In the genomic region with DNA sequence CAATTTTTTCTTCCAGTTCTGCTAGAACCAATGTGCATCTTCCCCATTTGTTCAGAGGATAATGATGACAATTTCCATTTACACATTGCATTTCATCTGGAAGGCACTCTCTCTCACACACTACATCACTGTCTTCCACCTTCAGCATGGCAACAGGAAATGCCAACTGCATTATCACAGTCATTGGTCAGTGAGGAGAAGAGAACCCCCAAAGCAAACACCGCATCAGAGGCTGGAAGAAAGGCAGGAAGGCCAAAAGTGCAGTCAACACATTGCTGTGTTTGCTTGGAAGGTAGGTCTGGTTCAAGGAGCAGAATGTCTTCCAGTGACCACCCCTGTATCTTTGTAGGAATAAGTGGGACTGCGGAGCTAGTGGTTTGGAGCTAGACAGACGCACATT, we compare ENCODE assay signal across 1 cellular context.
TF ChIP-seq lines count a peak whose summit lies in the region.

No MANE protein-coding gene starts in this region.

TF ChIP-seq in HepG2, 621 proteins besides CTCF, POLR2A, EP300 and RAD21 (continued from another document and continues in another):
- TF ChIP-seq, protein P1, sequence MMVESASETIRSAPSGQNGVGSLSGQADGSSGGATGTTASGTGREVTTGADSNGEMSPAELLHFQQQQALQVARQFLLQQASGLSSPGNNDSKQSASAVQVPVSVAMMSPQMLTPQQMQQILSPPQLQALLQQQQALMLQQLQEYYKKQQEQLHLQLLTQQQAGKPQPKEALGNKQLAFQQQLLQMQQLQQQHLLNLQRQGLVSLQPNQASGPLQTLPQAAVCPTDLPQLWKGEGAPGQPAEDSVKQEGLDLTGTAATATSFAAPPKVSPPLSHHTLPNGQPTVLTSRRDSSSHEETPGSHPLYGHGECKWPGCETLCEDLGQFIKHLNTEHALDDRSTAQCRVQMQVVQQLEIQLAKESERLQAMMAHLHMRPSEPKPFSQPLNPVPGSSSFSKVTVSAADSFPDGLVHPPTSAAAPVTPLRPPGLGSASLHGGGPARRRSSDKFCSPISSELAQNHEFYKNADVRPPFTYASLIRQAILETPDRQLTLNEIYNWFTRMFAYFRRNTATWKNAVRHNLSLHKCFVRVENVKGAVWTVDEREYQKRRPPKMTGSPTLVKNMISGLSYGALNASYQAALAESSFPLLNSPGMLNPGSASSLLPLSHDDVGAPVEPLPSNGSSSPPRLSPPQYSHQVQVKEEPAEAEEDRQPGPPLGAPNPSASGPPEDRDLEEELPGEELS (CRISPR knock-in tag; IDR thresholded peaks at IDR 0.05) = peak; percentile 77
- TF ChIP-seq ZNF792 (CRISPR knock-in tag; IDR thresholded peaks at IDR 0.05) = 0 out of 2 replicates have a peak, but pooled peaks have one; percentile 57
- TF ChIP-seq RFXAP (CRISPR knock-in tag; IDR thresholded peaks at IDR 0.05; ENCODE audit: borderline replicate concordance) = peak; percentile 99
- TF ChIP-seq, protein P2, sequence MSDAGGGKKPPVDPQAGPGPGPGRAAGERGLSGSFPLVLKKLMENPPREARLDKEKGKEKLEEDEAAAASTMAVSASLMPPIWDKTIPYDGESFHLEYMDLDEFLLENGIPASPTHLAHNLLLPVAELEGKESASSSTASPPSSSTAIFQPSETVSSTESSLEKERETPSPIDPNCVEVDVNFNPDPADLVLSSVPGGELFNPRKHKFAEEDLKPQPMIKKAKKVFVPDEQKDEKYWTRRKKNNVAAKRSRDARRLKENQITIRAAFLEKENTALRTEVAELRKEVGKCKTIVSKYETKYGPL (CRISPR knock-in tag; IDR thresholded peaks at IDR 0.05) = no peak
- no peak for TF ChIP-seq RORA (CRISPR knock-in tag; IDR thresholded peaks at IDR 0.05)
- TF ChIP-seq, protein P3, sequence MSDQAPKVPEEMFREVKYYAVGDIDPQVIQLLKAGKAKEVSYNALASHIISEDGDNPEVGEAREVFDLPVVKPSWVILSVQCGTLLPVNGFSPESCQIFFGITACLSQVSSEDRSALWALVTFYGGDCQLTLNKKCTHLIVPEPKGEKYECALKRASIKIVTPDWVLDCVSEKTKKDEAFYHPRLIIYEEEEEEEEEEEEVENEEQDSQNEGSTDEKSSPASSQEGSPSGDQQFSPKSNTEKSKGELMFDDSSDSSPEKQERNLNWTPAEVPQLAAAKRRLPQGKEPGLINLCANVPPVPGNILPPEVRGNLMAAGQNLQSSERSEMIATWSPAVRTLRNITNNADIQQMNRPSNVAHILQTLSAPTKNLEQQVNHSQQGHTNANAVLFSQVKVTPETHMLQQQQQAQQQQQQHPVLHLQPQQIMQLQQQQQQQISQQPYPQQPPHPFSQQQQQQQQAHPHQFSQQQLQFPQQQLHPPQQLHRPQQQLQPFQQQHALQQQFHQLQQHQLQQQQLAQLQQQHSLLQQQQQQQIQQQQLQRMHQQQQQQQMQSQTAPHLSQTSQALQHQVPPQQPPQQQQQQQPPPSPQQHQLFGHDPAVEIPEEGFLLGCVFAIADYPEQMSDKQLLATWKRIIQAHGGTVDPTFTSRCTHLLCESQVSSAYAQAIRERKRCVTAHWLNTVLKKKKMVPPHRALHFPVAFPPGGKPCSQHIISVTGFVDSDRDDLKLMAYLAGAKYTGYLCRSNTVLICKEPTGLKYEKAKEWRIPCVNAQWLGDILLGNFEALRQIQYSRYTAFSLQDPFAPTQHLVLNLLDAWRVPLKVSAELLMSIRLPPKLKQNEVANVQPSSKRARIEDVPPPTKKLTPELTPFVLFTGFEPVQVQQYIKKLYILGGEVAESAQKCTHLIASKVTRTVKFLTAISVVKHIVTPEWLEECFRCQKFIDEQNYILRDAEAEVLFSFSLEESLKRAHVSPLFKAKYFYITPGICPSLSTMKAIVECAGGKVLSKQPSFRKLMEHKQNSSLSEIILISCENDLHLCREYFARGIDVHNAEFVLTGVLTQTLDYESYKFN (CRISPR knock-in tag; conservative IDR thresholded peaks at IDR 0.05) = peak; percentile 48
- TF ChIP-seq SAP130 (CRISPR knock-in tag; IDR thresholded peaks at IDR 0.05; ENCODE audit: low read depth) = 0 out of 2 replicates have a peak, but pooled peaks have one; percentile 26
- no peak for TF ChIP-seq DMAP1 (CRISPR knock-in tag; IDR thresholded peaks at IDR 0.05)
- TF ChIP-seq, protein P4, sequence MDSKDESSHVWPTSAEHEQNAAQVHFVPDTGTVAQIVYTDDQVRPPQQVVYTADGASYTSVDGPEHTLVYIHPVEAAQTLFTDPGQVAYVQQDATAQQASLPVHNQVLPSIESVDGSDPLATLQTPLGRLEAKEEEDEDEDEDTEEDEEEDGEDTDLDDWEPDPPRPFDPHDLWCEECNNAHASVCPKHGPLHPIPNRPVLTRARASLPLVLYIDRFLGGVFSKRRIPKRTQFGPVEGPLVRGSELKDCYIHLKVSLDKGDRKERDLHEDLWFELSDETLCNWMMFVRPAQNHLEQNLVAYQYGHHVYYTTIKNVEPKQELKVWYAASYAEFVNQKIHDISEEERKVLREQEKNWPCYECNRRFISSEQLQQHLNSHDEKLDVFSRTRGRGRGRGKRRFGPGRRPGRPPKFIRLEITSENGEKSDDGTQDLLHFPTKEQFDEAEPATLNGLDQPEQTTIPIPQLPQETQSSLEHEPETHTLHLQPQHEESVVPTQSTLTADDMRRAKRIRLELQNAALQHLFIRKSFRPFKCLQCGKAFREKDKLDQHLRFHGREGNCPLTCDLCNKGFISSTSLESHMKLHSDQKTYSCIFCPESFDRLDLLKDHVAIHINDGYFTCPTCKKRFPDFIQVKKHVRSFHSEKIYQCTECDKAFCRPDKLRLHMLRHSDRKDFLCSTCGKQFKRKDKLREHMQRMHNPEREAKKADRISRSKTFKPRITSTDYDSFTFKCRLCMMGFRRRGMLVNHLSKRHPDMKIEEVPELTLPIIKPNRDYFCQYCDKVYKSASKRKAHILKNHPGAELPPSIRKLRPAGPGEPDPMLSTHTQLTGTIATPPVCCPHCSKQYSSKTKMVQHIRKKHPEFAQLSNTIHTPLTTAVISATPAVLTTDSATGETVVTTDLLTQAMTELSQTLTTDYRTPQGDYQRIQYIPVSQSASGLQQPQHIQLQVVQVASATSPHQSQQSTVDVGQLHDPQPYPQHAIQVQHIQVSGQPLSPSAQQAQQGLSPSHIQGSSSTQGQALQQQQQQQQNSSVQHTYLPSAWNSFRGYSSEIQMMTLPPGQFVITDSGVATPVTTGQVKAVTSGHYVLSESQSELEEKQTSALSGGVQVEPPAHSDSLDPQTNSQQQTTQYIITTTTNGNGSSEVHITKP (CRISPR knock-in tag; IDR thresholded peaks at IDR 0.05; ENCODE audit: low read depth) = no peak
- TF ChIP-seq TRIM24 (CRISPR knock-in tag; IDR thresholded peaks at IDR 0.05) = no peak
- TF ChIP-seq ZSCAN9 (CRISPR knock-in tag; IDR thresholded peaks at IDR 0.05; ENCODE audit: borderline replicate concordance) = no peak
- no peak for TF ChIP-seq NKX3-1 (CRISPR knock-in tag; IDR thresholded peaks at IDR 0.05)
- 0 out of 2 replicates have a peak, but pooled peaks have one; percentile 21 for TF ChIP-seq FOSL2 (CRISPR knock-in tag; IDR thresholded peaks at IDR 0.05)
- TF ChIP-seq ZNF543 (CRISPR knock-in tag; IDR thresholded peaks at IDR 0.05) = no peak
- peak; percentile 70 for TF ChIP-seq MED1 (CRISPR knock-in tag; IDR thresholded peaks at IDR 0.05)
- TF ChIP-seq PCBP2 (optimal IDR thresholded peaks at IDR 0.05; ENCODE audit: low read depth, low read length, poor library complexity, severe bottlenecking) = no peak
- peak; percentile 83 for TF ChIP-seq FOXA3 (CRISPR knock-in tag; IDR thresholded peaks at IDR 0.05)
- TF ChIP-seq FOXA1 (IDR thresholded peaks at IDR 0.05) = no peak
- TF ChIP-seq FOXA1 (CRISPR knock-in tag; IDR thresholded peaks at IDR 0.05) = peak; percentile 92
- TF ChIP-seq HNRNPL (IDR thresholded peaks at IDR 0.05; ENCODE audit: low read depth, low read length) = no peak
- TF ChIP-seq, protein P5, sequence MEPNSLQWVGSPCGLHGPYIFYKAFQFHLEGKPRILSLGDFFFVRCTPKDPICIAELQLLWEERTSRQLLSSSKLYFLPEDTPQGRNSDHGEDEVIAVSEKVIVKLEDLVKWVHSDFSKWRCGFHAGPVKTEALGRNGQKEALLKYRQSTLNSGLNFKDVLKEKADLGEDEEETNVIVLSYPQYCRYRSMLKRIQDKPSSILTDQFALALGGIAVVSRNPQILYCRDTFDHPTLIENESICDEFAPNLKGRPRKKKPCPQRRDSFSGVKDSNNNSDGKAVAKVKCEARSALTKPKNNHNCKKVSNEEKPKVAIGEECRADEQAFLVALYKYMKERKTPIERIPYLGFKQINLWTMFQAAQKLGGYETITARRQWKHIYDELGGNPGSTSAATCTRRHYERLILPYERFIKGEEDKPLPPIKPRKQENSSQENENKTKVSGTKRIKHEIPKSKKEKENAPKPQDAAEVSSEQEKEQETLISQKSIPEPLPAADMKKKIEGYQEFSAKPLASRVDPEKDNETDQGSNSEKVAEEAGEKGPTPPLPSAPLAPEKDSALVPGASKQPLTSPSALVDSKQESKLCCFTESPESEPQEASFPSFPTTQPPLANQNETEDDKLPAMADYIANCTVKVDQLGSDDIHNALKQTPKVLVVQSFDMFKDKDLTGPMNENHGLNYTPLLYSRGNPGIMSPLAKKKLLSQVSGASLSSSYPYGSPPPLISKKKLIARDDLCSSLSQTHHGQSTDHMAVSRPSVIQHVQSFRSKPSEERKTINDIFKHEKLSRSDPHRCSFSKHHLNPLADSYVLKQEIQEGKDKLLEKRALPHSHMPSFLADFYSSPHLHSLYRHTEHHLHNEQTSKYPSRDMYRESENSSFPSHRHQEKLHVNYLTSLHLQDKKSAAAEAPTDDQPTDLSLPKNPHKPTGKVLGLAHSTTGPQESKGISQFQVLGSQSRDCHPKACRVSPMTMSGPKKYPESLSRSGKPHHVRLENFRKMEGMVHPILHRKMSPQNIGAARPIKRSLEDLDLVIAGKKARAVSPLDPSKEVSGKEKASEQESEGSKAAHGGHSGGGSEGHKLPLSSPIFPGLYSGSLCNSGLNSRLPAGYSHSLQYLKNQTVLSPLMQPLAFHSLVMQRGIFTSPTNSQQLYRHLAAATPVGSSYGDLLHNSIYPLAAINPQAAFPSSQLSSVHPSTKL (CRISPR knock-in tag; IDR thresholded peaks at IDR 0.05) = peak; percentile 54
- TF ChIP-seq ZSCAN29 (CRISPR knock-in tag; conservative IDR thresholded peaks at IDR 0.05) = no peak
- TF ChIP-seq ZNF337 (CRISPR knock-in tag; IDR thresholded peaks at IDR 0.05; ENCODE audit: borderline replicate concordance, low read depth) = no peak
- no peak for TF ChIP-seq ZNF160 (CRISPR knock-in tag; IDR thresholded peaks at IDR 0.05)
- no peak for TF ChIP-seq IKZF1 (IDR thresholded peaks at IDR 0.05)
- no peak for TF ChIP-seq ZNF850 (CRISPR knock-in tag; conservative IDR thresholded peaks at IDR 0.05)
- TF ChIP-seq ZNF614 (CRISPR knock-in tag; IDR thresholded peaks at IDR 0.05; ENCODE audit: borderline replicate concordance) = 0 out of 2 replicates have a peak, but pooled peaks have one; percentile 44
- TF ChIP-seq NFYC (CRISPR knock-in tag; IDR thresholded peaks at IDR 0.05) = peak; percentile 70
- TF ChIP-seq YY1 (IDR thresholded peaks at IDR 0.05; ENCODE audit: insufficient read depth, insufficient replicate concordance, low read depth, low read length) = no peak
- peak; percentile 32 for TF ChIP-seq TEAD3 (CRISPR knock-in tag; optimal IDR thresholded peaks at IDR 0.05; ENCODE audit: borderline replicate concordance)
- peak; percentile 68 for TF ChIP-seq RARA (CRISPR knock-in tag; IDR thresholded peaks at IDR 0.05)
- TF ChIP-seq LCORL (IDR thresholded peaks at IDR 0.05) = no peak
- no peak for TF ChIP-seq LCORL (CRISPR knock-in tag; IDR thresholded peaks at IDR 0.05)
- TF ChIP-seq TCF7 (IDR thresholded peaks at IDR 0.05; ENCODE audit: low read depth) = peak; percentile 30; the same call in 1 of the 2 replicates
- TF ChIP-seq FOXM1 (CRISPR knock-in tag; IDR thresholded peaks at IDR 0.05) = no peak
- TF ChIP-seq PRMT3 (CRISPR knock-in tag; IDR thresholded peaks at IDR 0.05; ENCODE audit: borderline replicate concordance, low read depth) = no peak
- TF ChIP-seq, protein P6, sequence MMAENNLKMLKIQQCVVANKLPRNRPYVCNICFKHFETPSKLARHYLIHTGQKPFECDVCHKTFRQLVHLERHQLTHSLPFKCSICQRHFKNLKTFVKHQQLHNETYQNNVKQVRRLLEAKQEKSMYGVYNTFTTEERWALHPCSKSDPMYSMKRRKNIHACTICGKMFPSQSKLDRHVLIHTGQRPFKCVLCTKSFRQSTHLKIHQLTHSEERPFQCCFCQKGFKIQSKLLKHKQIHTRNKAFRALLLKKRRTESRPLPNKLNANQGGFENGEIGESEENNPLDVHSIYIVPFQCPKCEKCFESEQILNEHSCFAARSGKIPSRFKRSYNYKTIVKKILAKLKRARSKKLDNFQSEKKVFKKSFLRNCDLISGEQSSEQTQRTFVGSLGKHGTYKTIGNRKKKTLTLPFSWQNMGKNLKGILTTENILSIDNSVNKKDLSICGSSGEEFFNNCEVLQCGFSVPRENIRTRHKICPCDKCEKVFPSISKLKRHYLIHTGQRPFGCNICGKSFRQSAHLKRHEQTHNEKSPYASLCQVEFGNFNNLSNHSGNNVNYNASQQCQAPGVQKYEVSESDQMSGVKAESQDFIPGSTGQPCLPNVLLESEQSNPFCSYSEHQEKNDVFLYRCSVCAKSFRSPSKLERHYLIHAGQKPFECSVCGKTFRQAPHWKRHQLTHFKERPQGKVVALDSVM (CRISPR knock-in tag; IDR thresholded peaks at IDR 0.05) = no peak
- TF ChIP-seq, protein P7, sequence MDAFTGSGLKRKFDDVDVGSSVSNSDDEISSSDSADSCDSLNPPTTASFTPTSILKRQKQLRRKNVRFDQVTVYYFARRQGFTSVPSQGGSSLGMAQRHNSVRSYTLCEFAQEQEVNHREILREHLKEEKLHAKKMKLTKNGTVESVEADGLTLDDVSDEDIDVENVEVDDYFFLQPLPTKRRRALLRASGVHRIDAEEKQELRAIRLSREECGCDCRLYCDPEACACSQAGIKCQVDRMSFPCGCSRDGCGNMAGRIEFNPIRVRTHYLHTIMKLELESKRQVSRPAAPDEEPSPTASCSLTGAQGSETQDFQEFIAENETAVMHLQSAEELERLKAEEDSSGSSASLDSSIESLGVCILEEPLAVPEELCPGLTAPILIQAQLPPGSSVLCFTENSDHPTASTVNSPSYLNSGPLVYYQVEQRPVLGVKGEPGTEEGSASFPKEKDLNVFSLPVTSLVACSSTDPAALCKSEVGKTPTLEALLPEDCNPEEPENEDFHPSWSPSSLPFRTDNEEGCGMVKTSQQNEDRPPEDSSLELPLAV (CRISPR knock-in tag; conservative IDR thresholded peaks at IDR 0.05; ENCODE audit: low read depth) = no peak
- TF ChIP-seq, protein P8, sequence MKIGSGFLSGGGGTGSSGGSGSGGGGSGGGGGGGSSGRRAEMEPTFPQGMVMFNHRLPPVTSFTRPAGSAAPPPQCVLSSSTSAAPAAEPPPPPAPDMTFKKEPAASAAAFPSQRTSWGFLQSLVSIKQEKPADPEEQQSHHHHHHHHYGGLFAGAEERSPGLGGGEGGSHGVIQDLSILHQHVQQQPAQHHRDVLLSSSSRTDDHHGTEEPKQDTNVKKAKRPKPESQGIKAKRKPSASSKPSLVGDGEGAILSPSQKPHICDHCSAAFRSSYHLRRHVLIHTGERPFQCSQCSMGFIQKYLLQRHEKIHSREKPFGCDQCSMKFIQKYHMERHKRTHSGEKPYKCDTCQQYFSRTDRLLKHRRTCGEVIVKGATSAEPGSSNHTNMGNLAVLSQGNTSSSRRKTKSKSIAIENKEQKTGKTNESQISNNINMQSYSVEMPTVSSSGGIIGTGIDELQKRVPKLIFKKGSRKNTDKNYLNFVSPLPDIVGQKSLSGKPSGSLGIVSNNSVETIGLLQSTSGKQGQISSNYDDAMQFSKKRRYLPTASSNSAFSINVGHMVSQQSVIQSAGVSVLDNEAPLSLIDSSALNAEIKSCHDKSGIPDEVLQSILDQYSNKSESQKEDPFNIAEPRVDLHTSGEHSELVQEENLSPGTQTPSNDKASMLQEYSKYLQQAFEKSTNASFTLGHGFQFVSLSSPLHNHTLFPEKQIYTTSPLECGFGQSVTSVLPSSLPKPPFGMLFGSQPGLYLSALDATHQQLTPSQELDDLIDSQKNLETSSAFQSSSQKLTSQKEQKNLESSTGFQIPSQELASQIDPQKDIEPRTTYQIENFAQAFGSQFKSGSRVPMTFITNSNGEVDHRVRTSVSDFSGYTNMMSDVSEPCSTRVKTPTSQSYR (CRISPR knock-in tag; IDR thresholded peaks at IDR 0.05; ENCODE audit: borderline replicate concordance) = peak; percentile 69; the same call in 1 of the 2 replicates
- peak; percentile 57; the same call in 1 of the 2 replicates for TF ChIP-seq EHMT2 (IDR thresholded peaks at IDR 0.05; ENCODE audit: borderline replicate concordance, low read depth, low read length)
